8 cellular contexts compared by ENCODE assay signal in the genomic region with DNA sequence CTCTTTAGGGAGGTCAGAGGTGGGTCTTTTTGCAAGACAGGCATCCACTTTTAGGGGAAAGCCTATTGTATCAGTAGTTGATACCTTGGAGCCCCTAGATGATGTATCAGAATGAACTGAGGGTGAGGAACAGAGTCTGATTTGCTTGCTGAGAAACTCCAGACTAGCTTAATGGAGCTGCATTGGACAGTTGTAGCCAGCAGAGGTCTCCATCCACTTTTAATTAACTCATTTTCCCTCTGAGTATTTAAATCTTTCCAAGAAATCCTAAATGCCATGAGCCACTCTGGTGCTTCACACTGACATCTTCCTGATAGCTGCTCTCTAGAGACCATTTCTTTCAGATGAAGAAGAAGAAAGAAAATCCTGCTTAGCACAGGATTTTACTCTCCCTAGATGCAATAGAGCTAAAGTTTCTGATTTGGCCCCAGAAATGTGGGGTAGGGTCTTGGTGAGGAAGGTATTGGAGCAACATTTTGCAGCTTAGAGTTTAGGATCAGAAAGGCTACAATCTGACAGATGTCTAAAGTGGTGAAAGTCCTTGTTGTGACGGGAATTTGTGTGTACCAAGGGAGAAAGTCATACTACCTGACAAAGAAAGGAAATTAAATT. TPM values are rescaled to one million over a fixed set of nuclear protein-coding genes. Genes with fewer than 3 reads are reported as not detected.
DNase-seq lines count a peak whose midpoint lies in the region; FAIRE-seq and TF ChIP-seq lines count a peak whose summit lies in the region.

No MANE protein-coding gene starts in this region.

- H3K9me3 ChIP-seq in kidney (ENCODE audit: control insufficient read depth in 1 of 2, low read length in 2 of 2): no peaks in the 10 kb centered on the region

- H3K9ac ChIP-seq in KMS-11: no peak overlapping the region
- H3K9ac ChIP-seq in kidney (ENCODE audit: low read length in 2 of 2): peak overlapping the region in 1 of 2 donors; percentile 14

- H3K4me3 ChIP-seq in KMS-11 (IDR thresholded peaks at IDR 0.05; ENCODE audit: insufficient read depth, low read depth, low read length) (no peak overlapping the region), kidney (ENCODE audit: low read length in 2 of 2) (no peak overlapping the region)

- intact Hi-C loops in kidney (cut with DNase I): no loop called here

- no peaks in the 10 kb centered on the region for H3K27me3 ChIP-seq in KMS-11 (ENCODE audit: insufficient read depth, low read depth)

- no peaks in the 10 kb centered on the region for H4K20me1 ChIP-seq in KMS-11 (ENCODE audit: insufficient read depth)

- DNase-seq in EH (ENCODE audit: low read depth) (peak; percentile 67), amniotic stem cell (lab: John Stamatoyannopoulos, UW) (peak; percentile 20), kidney (no peak), RCC 7860 (ENCODE audit: low spot score) (no peak)
- DNase-seq in activated CD8-positive, alpha-beta memory T cell treated with anti-CD3 and anti-CD28 coated beads, Interleukin-2, amount 50 U/mL, for 48 hours: no peak
- DNase-seq in stimulated activated naive CD4-positive, alpha-beta T cell (lab: John Stamatoyannopoulos, UW): no peak
- DNase-seq in activated CD4-positive, alpha-beta T cell treated with anti-CD3 and anti-CD28 coated beads for 48 hours: no peak

- no peak overlapping the region for H3K4me2 ChIP-seq in KMS-11

- no peak overlapping the region for H3K27ac ChIP-seq in KMS-11
- H3K27ac ChIP-seq in kidney (ENCODE audit: low read depth in 2 of 2, low read length in 2 of 2): no peak overlapping the region

- peak; percentile 80 for TF ChIP-seq CTCF in KMS-11 (conservative IDR thresholded peaks at IDR 0.05; ENCODE audit: low read depth, low read length)
- peak; percentile 58 for TF ChIP-seq CTCF in kidney (IDR thresholded peaks at IDR 0.05; ENCODE audit: borderline replicate concordance, extremely low read depth, insufficient read depth)

- no peaks in the 10 kb centered on the region for H3K79me2 ChIP-seq in KMS-11 (ENCODE audit: insufficient read depth, low read depth)

- no peak overlapping the region for H2AFZ ChIP-seq in KMS-11 (ENCODE audit: low read depth)

- H3K4me1 ChIP-seq in KMS-11 (ENCODE audit: low read depth, poor library complexity, severe bottlenecking) (no peaks in the 10 kb centered on the region), kidney (ENCODE audit: control insufficient read depth in 1 of 2, insufficient read depth in 1 of 2, low read depth in 1 of 2, low read length in 2 of 2) (peaks cover 7 to 8% of the 10 kb centered on the region in 2 donors)

- FAIRE-seq in kidney (lab: Jason Lieb, UNC): no peak
- no peak for FAIRE-seq in RCC 7860 (lab: Jason Lieb, UNC)

- H3K36me3 ChIP-seq in KMS-11 (ENCODE audit: insufficient read depth): no peaks in the 10 kb centered on the region
- peaks cover 6 to 14% of the 10 kb centered on the region in 2 donors for H3K36me3 ChIP-seq in kidney (ENCODE audit: control insufficient read depth in 1 of 2, insufficient read depth in 2 of 2, low read length in 2 of 2)

RNA-seq across cellular contexts. Expression of a gene that starts 38.0 kb away (rescaled TPM):
- total RNA-seq in kidney: 54.1 TPM
- 29.8 TPM for polyA plus RNA-seq in kidney (ENCODE audit: insufficient read depth, low read depth, low replicate concordance)

Comparison
In these comparisons a context has a peak if more than half of its experiments do, and no peak if none do; other contexts are left out.
1. DNase-seq: peak in EH (single experiment) and amniotic stem cell (single experiment); none in kidney (single experiment), activated CD8-positive, alpha-beta memory T cell treated with anti-CD3 and anti-CD28 coated beads, Interleukin-2, amount 50 U/mL, for 48 hours (single experiment), stimulated activated naive CD4-positive, alpha-beta T cell (0 of 6), activated CD4-positive, alpha-beta T cell treated with anti-CD3 and anti-CD28 coated beads for 48 hours (single experiment) and RCC 7860 (single experiment).